25 cellular contexts compared by ENCODE assay signal in the genomic region with DNA sequence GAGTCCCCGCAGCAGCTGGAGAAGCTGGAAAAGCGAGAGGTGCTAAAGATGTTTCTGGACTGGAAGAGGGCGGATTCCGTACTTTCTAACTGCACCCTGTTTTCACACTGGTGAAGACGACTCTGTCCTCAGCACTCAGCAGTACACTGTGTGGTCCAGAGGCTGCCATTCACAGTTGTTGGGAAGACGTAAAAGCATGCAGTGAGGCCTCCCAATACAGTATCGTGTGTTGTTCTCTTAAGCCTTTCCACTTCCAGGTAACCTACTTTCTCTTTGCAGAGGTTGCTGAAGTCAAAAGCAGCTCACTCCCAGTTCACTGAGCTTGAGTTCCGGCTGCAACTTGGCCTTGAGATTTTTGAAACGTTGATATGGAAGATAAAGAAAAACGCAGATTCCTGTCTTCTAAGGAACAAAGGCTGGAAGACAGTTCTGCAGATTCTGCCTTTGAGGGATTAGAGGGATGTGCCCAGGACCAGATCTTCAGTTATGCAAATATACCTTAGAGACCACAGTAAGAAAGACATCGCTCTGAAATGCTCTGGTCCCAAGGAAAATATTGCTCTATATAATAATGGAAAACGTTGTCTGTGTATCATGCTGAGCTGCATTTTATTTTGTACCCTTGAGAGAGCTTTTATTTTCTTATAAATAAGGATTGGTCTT.
DNase-seq lines count a peak whose midpoint lies in the region; ATAC-seq, FAIRE-seq and TF ChIP-seq lines count a peak whose summit lies in the region.
"Had no signal": no experiment of that assay in that cellular context is flagged by ENCODE, and none has a peak within 500 bp of the region (broad histone marks: within the 10 kb centered on the region; RNA-seq: fewer than 3 reads in every experiment).

No MANE protein-coding gene starts in this region.

- H3K4me1 ChIP-seq in HepG2 (ENCODE audit: insufficient read depth, low read length) (no peaks in the 10 kb centered on the region), right lobe of liver (no peaks in the 10 kb centered on the region), neural progenitor cell (peaks cover 5% of the 10 kb centered on the region), lower lobe of right lung (no peaks in the 10 kb centered on the region)

- no peaks in the 10 kb centered on the region for H3K36me3 Mint-ChIP-seq in neural progenitor cell

- H3K9me3 ChIP-seq in HepG2 (ENCODE audit: low read length) (no peaks in the 10 kb centered on the region), right lobe of liver (no peaks in the 10 kb centered on the region), neural progenitor cell (ENCODE audit: low read depth) (no peaks in the 10 kb centered on the region), lower lobe of right lung (no peaks in the 10 kb centered on the region)

- no peak overlapping the region for H2AFZ ChIP-seq in HepG2 (ENCODE audit: low read length)
- peak overlapping the region; percentile 70 for H2AFZ ChIP-seq in neural progenitor cell (replicated peaks)

- H4K20me1 ChIP-seq in HepG2 (ENCODE audit: insufficient read depth, low read length) = no peaks in the 10 kb centered on the region
- H4K20me1 ChIP-seq in neural progenitor cell (ENCODE audit: low read depth) = no peaks in the 10 kb centered on the region

- no peaks in the 10 kb centered on the region for H3F3A ChIP-seq in neural progenitor cell (ENCODE audit: low read depth)

- POLR2A ChIA-PET in HepG2 (lab: Yijun Ruan, JAX) = no interaction called here

- H3K27me3 ChIP-seq in HepG2 (ENCODE audit: control insufficient read depth in 1 of 2, insufficient read depth in 2 of 2, low read length in 2 of 2) (no peaks in the 10 kb centered on the region; a peak in 1 of 5 replicates), right lobe of liver (no peaks in the 10 kb centered on the region), neural progenitor cell (no peaks in the 10 kb centered on the region), lower lobe of right lung (ENCODE audit: low read depth) (no peaks in the 10 kb centered on the region)

- H3K9me3 Mint-ChIP-seq in neural progenitor cell = peaks cover 4% of the 10 kb centered on the region

- H3K27me3 Mint-ChIP-seq in neural progenitor cell (ENCODE audit: insufficient read depth, low read depth) = peaks cover 2% of the 10 kb centered on the region
- H3K27me3 Mint-ChIP-seq: CD8-positive, alpha-beta memory T cell had no signal

- H3K4me3 ChIP-seq in HepG2 (replicated peaks in 1 of 3; ENCODE audit: insufficient read depth in 1 of 3, low read depth in 2 of 3, low read length in 3 of 3) = no peak overlapping the region
- H3K4me3 ChIP-seq in right lobe of liver = no peak overlapping the region
- no peak overlapping the region for H3K4me3 ChIP-seq in neural progenitor cell
- no peak overlapping the region for H3K4me3 ChIP-seq in lower lobe of right lung
- H3K4me3 ChIP-seq: GM12878 had no signal

- FAIRE-seq in HepG2 (lab: Jason Lieb, UNC) = no peak
- FAIRE-seq: GM12878 had no signal

- CTCF ChIA-PET in HepG2 (lab: Yijun Ruan, JAX; ENCODE audit: low intra/inter-chr PET ratio, low total read pairs) = no interaction called here

- in situ Hi-C loops in HepG2 (cut with HindIII; ENCODE audit: extremely low pct_ligation_motif_present, low pct_unique_long_range_greater_than_20kb) = no loop called here

- TF ChIP-seq RAD21 in HepG2 (CRISPR knock-in tag; IDR thresholded peaks at IDR 0.05) = no peak

- no peaks in the 10 kb centered on the region for H3K79me2 ChIP-seq in HepG2 (ENCODE audit: insufficient read depth, low read length)
- no peaks in the 10 kb centered on the region for H3K79me2 ChIP-seq in neural progenitor cell (ENCODE audit: low read depth)

- no peak overlapping the region for H3K4me3 Mint-ChIP-seq in neural progenitor cell
- H3K4me3 Mint-ChIP-seq: CD8-positive, alpha-beta memory T cell had no signal

- TF ChIP-seq POLR2A in HepG2 (IDR thresholded peaks at IDR 0.05; ENCODE audit: insufficient read depth in 1 of 2, low read depth in 2 of 2, low read length in 2 of 2) (no peak), right lobe of liver (IDR thresholded peaks at IDR 0.05) (no peak)

- H3K4me1 Mint-ChIP-seq in neural progenitor cell = peaks cover 8% of the 10 kb centered on the region
- H3K4me1 Mint-ChIP-seq: CD8-positive, alpha-beta memory T cell had no signal

- BruUV-seq in HepG2 (replicated peaks; lab: Mats Ljungman, UMichigan) = no TSS peak

- ATAC-seq in HepG2 (peak; percentile 33; the same call in 1 of the 3 replicates), right lobe of liver (no peak), lower lobe of right lung (no peak)
- ATAC-seq: GM12878 had no signal

- WGBS in HepG2 (ENCODE audit: low lambda C conversion rate) = 25% methylated on average over 11 of the region's 12 CpGs
- WGBS in right lobe of liver (ENCODE audit: insufficient coverage, low coverage, low lambda C conversion rate, missing lambda C conversion rate) = 55% methylated on average over 8 of the region's 12 CpGs

- intact Hi-C loops in HepG2 (cut with micrococcal nuclease; ENCODE audit: unreplicated experiment) = no loop called here
- intact Hi-C loops in right lobe of liver (cut with DNase I) = no loop called here
- intact Hi-C loops in lower lobe of right lung (cut with DNase I) = no loop called here

- H3K9ac ChIP-seq in HepG2 (ENCODE audit: insufficient read depth, low read depth, low read length) (no peak overlapping the region), neural progenitor cell (no peak overlapping the region)

- H3K4me2 ChIP-seq in HepG2 (ENCODE audit: low read depth, low read length) (no peak overlapping the region), neural progenitor cell (no peak overlapping the region)

- TF ChIP-seq CTCF in HepG2 (CRISPR knock-in tag; IDR thresholded peaks at IDR 0.05) (no peak), right lobe of liver (IDR thresholded peaks at IDR 0.05) (no peak), neural progenitor cell (IDR thresholded peaks at IDR 0.05) (no peak), lower lobe of right lung (IDR thresholded peaks at IDR 0.05) (no peak)

- TF ChIP-seq EP300 in HepG2 (IDR thresholded peaks at IDR 0.05; ENCODE audit: low read depth in 2 of 2, low read length in 2 of 2) (no peak), HepG2 (CRISPR knock-in tag; IDR thresholded peaks at IDR 0.05; ENCODE audit: borderline replicate concordance) (no peak)

- no peak for DNase-seq in HepG2 (ENCODE audit: low spot score)
- DNase-seq in right lobe of liver = no peak
- DNase-seq in SW480 (ENCODE audit: low spot score) = peak; percentile 3
- DNase-seq in neural progenitor cell (ENCODE audit: low spot score) = no peak
- no peak for DNase-seq in DMS53 treated with DMSO at 0.1 percent for 48 hours (lab: John Stamatoyannopoulos, UW; ENCODE audit: unreplicated experiment)
- no peak for DNase-seq in lower lobe of right lung
- DNase-seq in NCI-H2107 (lab: John Stamatoyannopoulos, UW) = no peak
- DNase-seq: 8988T; AML-193; Calu3; CD8-positive, alpha-beta memory T cell; DMS53; GOT3; Karpas-422; MV-4-11; NCI-H1105 treated with DMSO at 0.1 percent for 48 hours; NCI-H1694; NCI-H2081; NCI-H2171 treated with DMSO at 0.1 percent for 48 hours; NCI-H524 treated with DMSO at 0.1 percent for 48 hours; NCI-H82; Right ventricle myocardium superior; SW 1271 had no signal

- H3K27ac ChIP-seq in HepG2 (ENCODE audit: extremely low read length, insufficient read depth, low read length) (no peak overlapping the region), right lobe of liver (no peak overlapping the region), neural progenitor cell (no peak overlapping the region), lower lobe of right lung (no peak overlapping the region)
- H3K27ac ChIP-seq: C4-2B had no signal

- H3K36me3 ChIP-seq in HepG2 (replicated peaks in 1 of 2; ENCODE audit: control insufficient read depth in 1 of 2, insufficient read depth in 2 of 2, low read length in 2 of 2) (no peaks in the 10 kb centered on the region), right lobe of liver (no peaks in the 10 kb centered on the region), neural progenitor cell (no peaks in the 10 kb centered on the region), lower lobe of right lung (no peaks in the 10 kb centered on the region)

- peak overlapping the region; percentile 38 for H3K27ac Mint-ChIP-seq in neural progenitor cell

TF ChIP-seq in HepG2, 621 proteins besides CTCF, POLR2A, EP300 and RAD21 (continues in another document):
- TF ChIP-seq ZNF180 (CRISPR knock-in tag; IDR thresholded peaks at IDR 0.05; ENCODE audit: borderline replicate concordance, low read depth) (no peak), SNRNP70 (IDR thresholded peaks at IDR 0.05; ENCODE audit: low read depth, low read length) (no peak), TRAFD1 (CRISPR knock-in tag; IDR thresholded peaks at IDR 0.05; ENCODE audit: borderline replicate concordance) (no peak), ZFP62 (CRISPR knock-in tag; IDR thresholded peaks at IDR 0.05) (no peak), ZNF563 (CRISPR knock-in tag; IDR thresholded peaks at IDR 0.05) (no peak), CEBPG (CRISPR knock-in tag; IDR thresholded peaks at IDR 0.05) (no peak), CEBPB (IDR thresholded peaks at IDR 0.05; ENCODE audit: borderline replicate concordance, low read depth, low read length) (no peak), SIN3B (IDR thresholded peaks at IDR 0.05; ENCODE audit: low read length) (no peak), ZZZ3 (CRISPR knock-in tag; IDR thresholded peaks at IDR 0.05; ENCODE audit: borderline replicate concordance) (no peak), PHF21A (CRISPR knock-in tag; IDR thresholded peaks at IDR 0.05) (no peak), ZSCAN25 (CRISPR knock-in tag; IDR thresholded peaks at IDR 0.05) (no peak), FOXA1 (IDR thresholded peaks at IDR 0.05) (no peak), FOXA1 (CRISPR knock-in tag; IDR thresholded peaks at IDR 0.05) (no peak), HOXA3 (CRISPR knock-in tag; IDR thresholded peaks at IDR 0.05) (no peak), CHD2 (IDR thresholded peaks at IDR 0.05; ENCODE audit: low read depth, low read length) (no peak), ZNF550 (CRISPR knock-in tag; IDR thresholded peaks at IDR 0.05; ENCODE audit: borderline replicate concordance) (no peak)
